ENCODE assay signal across 8 cellular contexts in the genomic region with DNA sequence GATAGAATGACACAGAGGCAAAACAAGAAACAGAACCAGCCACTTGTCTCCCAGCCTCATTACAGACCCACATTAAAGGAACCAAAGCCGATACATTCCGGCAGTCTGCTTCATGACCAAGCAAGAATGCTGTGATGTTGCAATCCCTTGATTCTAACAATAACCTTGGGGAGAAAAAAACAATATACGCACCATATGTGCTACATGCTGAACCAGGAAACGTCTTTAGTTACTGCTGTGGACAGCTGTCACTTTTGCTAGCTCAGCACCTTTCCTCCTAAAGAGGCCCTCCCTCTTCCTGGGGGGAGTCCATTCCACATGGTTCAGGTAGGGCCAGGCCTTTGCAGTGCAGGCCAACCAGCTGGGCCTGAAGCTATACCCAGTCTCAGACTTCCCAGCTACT.
DNase-seq lines count a peak whose midpoint lies in the region; ATAC-seq and TF ChIP-seq lines count a peak whose summit lies in the region.
"Had no signal": no experiment of that assay in that cellular context is flagged by ENCODE, and none has a peak within 500 bp of the region (broad histone marks: within the 10 kb centered on the region; RNA-seq: fewer than 3 reads in every experiment).

No MANE protein-coding gene starts in this region.

- no peaks in the 10 kb centered on the region for H3K36me3 ChIP-seq in upper lobe of right lung

- H3K9me3 ChIP-seq in upper lobe of right lung, result no peaks in the 10 kb centered on the region

- no peak overlapping the region for H3K27ac Mint-ChIP-seq in activated T-helper 2 cell treated with anti-CD3 and anti-CD28 coated beads, Interferon-gamma antibody, Interleukin-2, Interleukin-4, amounts not matched to agents 10 μg/mL and 5 μg/mL and 100 μg/mL, durations not matched to agents 14 hours and 24 hours and 36 hours

- H3K9me3 Mint-ChIP-seq in activated T-helper 2 cell treated with anti-CD3 and anti-CD28 coated beads, Interferon-gamma antibody, Interleukin-2, Interleukin-4, amounts not matched to agents 10 μg/mL and 5 μg/mL and 100 μg/mL, durations not matched to agents 14 hours and 24 hours and 36 hours, result peaks cover 25% of the 10 kb centered on the region

- H3K4me3 ChIP-seq in NB4 (ENCODE audit: low read depth, low read length) (no peak overlapping the region), cardiac fibroblast (replicated peaks in 1 of 2; ENCODE audit: low read depth in 2 of 2, low read length in 2 of 2) (no peak overlapping the region), upper lobe of right lung (no peak overlapping the region)

- ATAC-seq in left colon (peak; percentile 71), upper lobe of right lung (peak; percentile 78)

- no peak for TF ChIP-seq POLR2A in NB4 (IDR thresholded peaks at IDR 0.05; ENCODE audit: extremely low read depth, insufficient read length)

- intact Hi-C loops in left colon (cut with DNase I, micrococcal nuclease) (no loop called here), upper lobe of right lung (cut with DNase I) (no loop called here)
- intact Hi-C loops in activated T-helper 2 cell treated with anti-CD3 and anti-CD28 coated beads, Interferon-gamma antibody, Interleukin-2, Interleukin-4, amounts not matched to agents 10 μg/mL and 5 μg/mL and 100 μg/mL, durations not matched to agents 14 hours and 24 hours and 36 hours (cut with micrococcal nuclease), result no loop called here

- DNase-seq in NB4 (ENCODE audit: low read depth) (peak; percentile 15), cardiac fibroblast (ENCODE audit: low read depth in 2 of 2) (peak; percentile 97 to 98), left colon (peak in 1 of 2 donors; percentile 31), upper lobe of right lung (no peak), NCI-H748 (lab: John Stamatoyannopoulos, UW; ENCODE audit: unreplicated experiment) (no peak)
- DNase-seq in activated naive CD4-positive, alpha-beta T cell (lab: John Stamatoyannopoulos, UW), result no peak
- no peak for DNase-seq in activated T-helper 2 cell treated with anti-CD3 and anti-CD28 coated beads, Interferon-gamma antibody, Interleukin-2, Interleukin-4, amounts not matched to agents 10 μg/mL and 5 μg/mL and 100 μg/mL, durations not matched to agents 14 hours and 24 hours and 36 hours (ENCODE audit: low spot score)
- DNase-seq: occipital lobe had no signal

- no peaks in the 10 kb centered on the region for H3K27me3 Mint-ChIP-seq in activated T-helper 2 cell treated with anti-CD3 and anti-CD28 coated beads, Interferon-gamma antibody, Interleukin-2, Interleukin-4, amounts not matched to agents 10 μg/mL and 5 μg/mL and 100 μg/mL, durations not matched to agents 14 hours and 24 hours and 36 hours (ENCODE audit: low read depth)

- H3K27ac ChIP-seq in upper lobe of right lung, result peak overlapping the region; percentile 58

- H3K36me3 Mint-ChIP-seq in activated T-helper 2 cell treated with anti-CD3 and anti-CD28 coated beads, Interferon-gamma antibody, Interleukin-2, Interleukin-4, amounts not matched to agents 10 μg/mL and 5 μg/mL and 100 μg/mL, durations not matched to agents 14 hours and 24 hours and 36 hours (ENCODE audit: low read depth), result peaks cover 8% of the 10 kb centered on the region

- no peak overlapping the region for H3K4me3 Mint-ChIP-seq in activated T-helper 2 cell treated with anti-CD3 and anti-CD28 coated beads, Interferon-gamma antibody, Interleukin-2, Interleukin-4, amounts not matched to agents 10 μg/mL and 5 μg/mL and 100 μg/mL, durations not matched to agents 14 hours and 24 hours and 36 hours (ENCODE audit: low read depth)

- H3K27me3 ChIP-seq in upper lobe of right lung, result no peaks in the 10 kb centered on the region

- peaks cover 2% of the 10 kb centered on the region for H3K4me1 ChIP-seq in upper lobe of right lung

- no peaks in the 10 kb centered on the region for H3K4me1 Mint-ChIP-seq in activated T-helper 2 cell treated with anti-CD3 and anti-CD28 coated beads, Interferon-gamma antibody, Interleukin-2, Interleukin-4, amounts not matched to agents 10 μg/mL and 5 μg/mL and 100 μg/mL, durations not matched to agents 14 hours and 24 hours and 36 hours (ENCODE audit: low read depth)

- TF ChIP-seq CTCF in NB4 (IDR thresholded peaks at IDR 0.05; ENCODE audit: low read depth, low read length) (no peak), cardiac fibroblast (IDR thresholded peaks at IDR 0.05; ENCODE audit: low read depth, low read length) (no peak), upper lobe of right lung (IDR thresholded peaks at IDR 0.05) (no peak)

Comparison
In these comparisons a context has a peak if more than half of its experiments do, and no peak if none do; other contexts are left out.
1. DNase-seq: peak in NB4 (single experiment) and cardiac fibroblast (2 of 2); none in upper lobe of right lung (single experiment), activated naive CD4-positive, alpha-beta T cell (0 of 4), NCI-H748 (single experiment) and activated T-helper 2 cell treated with anti-CD3 and anti-CD28 coated beads, Interferon-gamma antibody, Interleukin-2, Interleukin-4, amounts not matched to agents 10 μg/mL and 5 μg/mL and 100 μg/mL, durations not matched to agents 14 hours and 24 hours and 36 hours (single experiment).